ENCODE assay signal across 1 cellular context in genomic region chr5:28896949-28897348, GRCh38.
TF ChIP-seq lines count a peak whose summit lies in the region.

No MANE protein-coding gene starts in this region.

TF ChIP-seq in H1, 55 proteins besides CTCF, POLR2A, EP300 and RAD21 (continued from another document):
- TF ChIP-seq EZH2 (IDR thresholded peaks at IDR 0.05; ENCODE audit: low read depth, low read length, severe bottlenecking) (no peak), HDAC6 (IDR thresholded peaks at IDR 0.05; ENCODE audit: low read depth, low read length) (no peak), KDM1A (IDR thresholded peaks at IDR 0.05; ENCODE audit: borderline replicate concordance, low read length) (no peak), ASH2L (IDR thresholded peaks at IDR 0.05; ENCODE audit: low read length) (no peak), CHD2 (IDR thresholded peaks at IDR 0.05; ENCODE audit: low read length) (no peak), MAX (IDR thresholded peaks at IDR 0.05) (no peak), SRF (IDR thresholded peaks at IDR 0.05; ENCODE audit: low read depth, low read length) (no peak)
